In genomic region chr15:40307421-40308165, GRCh38 we compare ENCODE assay signal across 8 cellular contexts. TPM values are rescaled to one million over a fixed set of nuclear protein-coding genes. Genes with fewer than 3 reads are reported as not detected.
DNase-seq lines count a peak whose midpoint lies in the region; ATAC-seq and TF ChIP-seq lines count a peak whose summit lies in the region.

Gene PLCB2 (minus strand): TSS chr15:40307935. CDS start chr15:40307672, 263 bp downstream.

- TF ChIP-seq CTCF in GM12873 (IDR thresholded peaks at IDR 0.05; ENCODE audit: insufficient read depth, low read depth, low read length, missing control alignments), result peak; percentile 64

- H3K27me3 Mint-ChIP-seq in activated T-cell treated with anti-CD3 and anti-CD28 coated beads, Interleukin-2, amount 50 U/mL, for 72 hours (ENCODE audit: low read depth), result no peaks in the 10 kb centered on the region

- peak; percentile 14 for DNase-seq in OCI-M2 (lab: John Stamatoyannopoulos, UW; ENCODE audit: unreplicated experiment)
- DNase-seq in activated T-cell treated with anti-CD3 and anti-CD28 coated beads, Interleukin-2, amount 50 U/mL, for 72 hours, result peak; percentile 77 to 81
- DNase-seq in left cardiac atrium, result peak; percentile 47
- DNase-seq in stimulated activated CD4-positive, alpha-beta T cell treated with anti-CD3 and anti-CD28 coated beads, Interleukin-15, amount 100 ng/mL, for 24 hours, result peak; percentile 76
- DNase-seq in EL, result no peak
- DNase-seq in superior temporal gyrus (ENCODE audit: extremely low spot score), result no peak

- peak; percentile 62 for ATAC-seq in HG02642 (IDR thresholded peaks at IDR 0.05; ENCODE audit: poor library complexity, unreplicated experiment)
- ATAC-seq in activated T-cell treated with anti-CD3 and anti-CD28 coated beads, Interleukin-2, amount 50 U/mL, for 72 hours (replicated peaks in 1 of 2), result peak; percentile 83 to 84
- ATAC-seq in left cardiac atrium, result peak; percentile 48 to 67

- H3K9me3 Mint-ChIP-seq in activated T-cell treated with anti-CD3 and anti-CD28 coated beads, Interleukin-2, amount 50 U/mL, for 72 hours, result no peaks in the 10 kb centered on the region

- H3K4me1 Mint-ChIP-seq in activated T-cell treated with anti-CD3 and anti-CD28 coated beads, Interleukin-2, amount 50 U/mL, for 72 hours (ENCODE audit: low read depth), result peaks cover 38% of the 10 kb centered on the region

- H3K36me3 Mint-ChIP-seq in activated T-cell treated with anti-CD3 and anti-CD28 coated beads, Interleukin-2, amount 50 U/mL, for 72 hours (ENCODE audit: insufficient read depth in 2 of 2), result no peaks in the 10 kb centered on the region

- intact Hi-C loops in left cardiac atrium (cut with DNase I), result no loop called here

- H3K4me3 Mint-ChIP-seq in activated T-cell treated with anti-CD3 and anti-CD28 coated beads, Interleukin-2, amount 50 U/mL, for 72 hours, result peak within 1 kb of the TSS; percentile 93 to 98

- H3K27ac Mint-ChIP-seq in activated T-cell treated with anti-CD3 and anti-CD28 coated beads, Interleukin-2, amount 50 U/mL, for 72 hours, result peak within 1 kb of the TSS; percentile 98

RNA-seq across cellular contexts. Expression of gene PLCB2, which starts in this region (rescaled TPM):
- 10 to 100 TPM; 90.4 to 91.8 TPM for total RNA-seq in activated T-cell treated with anti-CD3 and anti-CD28 coated beads, Interleukin-2, amount 50 U/mL, for 72 hours
- total RNA-seq in left cardiac atrium, result 10 to 100 TPM in 1 of 2 donors, 1 to 10 TPM in 1; 8.4 to 13.5 TPM

Comparison
In these comparisons a context has a peak if more than half of its experiments do, and no peak if none do; other contexts are left out.
1. RNA of gene PLCB2 (total RNA-seq): 90.4 to 91.8 TPM in activated T-cell treated with anti-CD3 and anti-CD28 coated beads, Interleukin-2, amount 50 U/mL, for 72 hours; 8.4 to 13.5 TPM in left cardiac atrium; every median in the first group is over 4 times any median in the second.
2. DNase-seq: peak in OCI-M2 (single experiment), activated T-cell treated with anti-CD3 and anti-CD28 coated beads, Interleukin-2, amount 50 U/mL, for 72 hours (2 of 2), left cardiac atrium (single experiment) and stimulated activated CD4-positive, alpha-beta T cell treated with anti-CD3 and anti-CD28 coated beads, Interleukin-15, amount 100 ng/mL, for 24 hours (single experiment); none in EL (single experiment) and superior temporal gyrus (single experiment).
3. Peak in every context shown above with its lines, with median percentiles within 50 percentile points of each other: ATAC-seq.